In genomic region chr16:66986559-66986958, GRCh38 we compare ENCODE assay signal across 10 cellular contexts. TPM values are rescaled to one million over a fixed set of nuclear protein-coding genes. Genes with fewer than 3 reads are reported as not detected.
DNase-seq lines count a peak whose midpoint lies in the region; ATAC-seq, FAIRE-seq and TF ChIP-seq lines count a peak whose summit lies in the region.
"Had no signal": no experiment of that assay in that cellular context is flagged by ENCODE, and none has a peak within 500 bp of the region (broad histone marks: within the 10 kb centered on the region; RNA-seq: fewer than 3 reads in every experiment).

No MANE protein-coding gene starts in this region.

- TF ChIP-seq CTCF in K562 (IDR thresholded peaks at IDR 0.05 in 2 of 3, conservative IDR thresholded peaks at IDR 0.05 in 1 of 3; ENCODE audit: insufficient read depth in 2 of 3, low read depth in 1 of 3, low read length in 3 of 3), result no peak

- in situ Hi-C loops in K562 (cut with MboI), result no loop called here

- H3K9ac ChIP-seq in K562 (ENCODE audit: insufficient read depth in 1 of 2, low read depth in 2 of 2, low read length in 2 of 2), result no peak overlapping the region

- no peaks in the 10 kb centered on the region for H3K9me1 ChIP-seq in K562 (ENCODE audit: control insufficient read depth, insufficient read depth, low read length)

- no peaks in the 10 kb centered on the region for H3K4me1 ChIP-seq in K562 (replicated peaks in 1 of 2; ENCODE audit: control insufficient read depth in 2 of 2, insufficient read depth in 2 of 2, low read length in 2 of 2)
- H3K4me1 ChIP-seq: upper lobe of right lung had no signal

- BruUV-seq in K562 (replicated peaks; lab: Mats Ljungman, UMichigan), result no TSS peak

- no peak for TF ChIP-seq RAD21 in K562 (CRISPR knock-in tag; conservative IDR thresholded peaks at IDR 0.05 in 1 of 2, IDR thresholded peaks at IDR 0.05 in 1 of 2)

- DNase-seq in K562 (ENCODE audit: extremely low read depth in 1 of 4, low spot score in 3 of 4), result no peak
- DNase-seq in putamen (ENCODE audit: low spot score), result no peak
- DNase-seq: CD8-positive, alpha-beta T cell; GF-D8; NCI-H146; NCI-H69; small intestine; upper lobe of right lung had no signal

- no peak overlapping the region for H3K4me3 ChIP-seq in K562
- H3K4me3 ChIP-seq: upper lobe of right lung had no signal

- TF ChIP-seq EP300 in K562 (IDR thresholded peaks at IDR 0.05; ENCODE audit: low read length), result no peak

- H3K79me2 ChIP-seq in K562 (ENCODE audit: control insufficient read depth, insufficient read depth, low read length), result no peaks in the 10 kb centered on the region

- H3K36me3 ChIP-seq in K562 (ENCODE audit: control insufficient read depth, insufficient read depth, low read length), result no peaks in the 10 kb centered on the region
- H3K36me3 ChIP-seq: upper lobe of right lung had no signal

- no peak overlapping the region for H2AFZ ChIP-seq in K562 (ENCODE audit: low read depth, low read length)

- TF ChIP-seq POLR2A in K562 (conservative IDR thresholded peaks at IDR 0.05), result no peak

- no peak overlapping the region for H3K27ac ChIP-seq in K562 (ENCODE audit: extremely low read depth, low read depth, low read length)
- H3K27ac ChIP-seq: epithelial cell of prostate, upper lobe of right lung had no signal

- no peak for FAIRE-seq in K562 (lab: Jason Lieb, UNC)
- FAIRE-seq: small intestine had no signal

- H3K4me2 ChIP-seq in K562 (ENCODE audit: insufficient read depth, low read length), result no peak overlapping the region

- H3K9me3 ChIP-seq in K562 (replicated peaks; ENCODE audit: control insufficient read depth, insufficient read depth, low read depth, low read length), result no peaks in the 10 kb centered on the region
- H3K9me3 ChIP-seq: upper lobe of right lung had no signal

- H4K20me1 ChIP-seq in K562 (replicated peaks; ENCODE audit: control insufficient read depth, insufficient read depth, low read length), result no peaks in the 10 kb centered on the region

- POLR2A ChIA-PET in K562 (lab: Yijun Ruan, JAX), result no interaction called here

- CTCF ChIA-PET in K562 (lab: Yijun Ruan, JAX; ENCODE audit: low intra/inter-chr PET ratio), result no interaction called here

- no peak for ATAC-seq in K562
- ATAC-seq: CD8-positive, alpha-beta T cell; left ventricle myocardium superior; upper lobe of right lung had no signal

- intact Hi-C loops in K562 (cut with micrococcal nuclease), result no loop called here

- H3K27me3 ChIP-seq in K562 (ENCODE audit: control insufficient read depth in 2 of 2, insufficient read depth in 2 of 2, low read length in 2 of 2), result no peaks in the 10 kb centered on the region
- H3K27me3 ChIP-seq: upper lobe of right lung had no signal

- WGBS in K562 (ENCODE audit: insufficient coverage, low coverage, missing lambda C conversion rate), result 71% methylated on average over 6 of the region's 6 CpGs

RNA-seq across cellular contexts. Expression of gene CES4A, which starts 1.8 kb away (rescaled TPM):
- total RNA-seq in K562 (2011; cell fraction: chromatin; rRNA removed; ENCODE audit: low replicate concordance), result 0.58 and 1.8 TPM in 2 replicates
- 0.13 and 0.83 TPM in 2 replicates for total RNA-seq in K562 (2011; cell fraction: nucleolus; rRNA removed)
- total RNA-seq in K562 (2011; cell fraction: nucleoplasm; rRNA removed), result 0.61 and 1.7 TPM in 2 replicates
- total RNA-seq in K562 (2014; rRNA removed), result 0.09 TPM in 1 of 2 replicates, not detected in the other
- total RNA-seq in K562 (2014; rRNA removed; fragmentation: Illumina TruSeq; extraction: Trizol), result not detected in 2 replicates
- total RNA-seq in K562 (2015; rRNA removed; fragmentation: Illumina TruSeq; extraction: Trizol), result not detected in 2 replicates
- 0.20 TPM in 1 of 2 replicates, not detected in the other for total RNA-seq in K562 (2021)
- polyA plus RNA-seq in K562 (2011; rRNA removed), result 0.04 and 0.11 TPM in 2 replicates
- 0.12 TPM in 1 of 2 replicates, not detected in the other for polyA plus RNA-seq in K562 (2011; cell fraction: cytosol; rRNA removed)
- 0.22 and 0.54 TPM in 2 replicates for polyA plus RNA-seq in K562 (2011; cell fraction: nucleus; rRNA removed)
- polyA plus RNA-seq in K562 (2012), result 0.03 and 0.10 TPM in 2 replicates
- polyA plus RNA-seq in K562 (2014; fragmentation: Illumina TruSeq; extraction: Trizol), result not detected in 2 replicates
- under 1 TPM in 1 of 2 experiments, not detected in 1; 0.13 TPM for polyA plus RNA-seq in K562 (2014; fragmentation: Nextera tagmentation; extraction: Ambion mirVana)
- not detected in 2 replicates for polyA plus RNA-seq in K562 (2014; rRNA removed)
- not detected in 2 replicates for polyA minus RNA-seq in K562 (2011; rRNA and poly(A)+ RNA removed)
- polyA minus RNA-seq in K562 (2011; cell fraction: cytosol; rRNA and poly(A)+ RNA removed), result not detected in 2 replicates
- not detected in 2 replicates for polyA minus RNA-seq in K562 (2011; cell fraction: nucleus; rRNA and poly(A)+ RNA removed)

RNA-seq across cellular contexts. Expression of gene CES3, which starts 25.5 kb away (rescaled TPM):
- 3.7 and 10.0 TPM in 2 replicates for total RNA-seq in K562 (2011; cell fraction: chromatin; rRNA removed; ENCODE audit: low replicate concordance)
- total RNA-seq in K562 (2011; cell fraction: nucleolus; rRNA removed), result 6.3 and 12.5 TPM in 2 replicates
- 4.3 and 6.3 TPM in 2 replicates for total RNA-seq in K562 (2011; cell fraction: nucleoplasm; rRNA removed)
- total RNA-seq in K562 (2014; rRNA removed) (0.68 and 2.0 TPM in 2 replicates), K562 (2014; rRNA removed; fragmentation: Illumina TruSeq; extraction: Trizol) (0.61 and 0.65 TPM in 2 replicates), K562 (2015; rRNA removed; fragmentation: Illumina TruSeq; extraction: Trizol) (1.0 and 1.7 TPM in 2 replicates), K562 (2021) (2.2 and 2.8 TPM in 2 replicates)
- polyA plus RNA-seq in K562 (2011; rRNA removed) (0.60 and 4.4 TPM in 2 replicates), K562 (2014; fragmentation: Illumina TruSeq; extraction: Trizol) (0.98 and 1.2 TPM in 2 replicates), K562 (2014; fragmentation: Nextera tagmentation; extraction: Ambion mirVana) (under 1 TPM; 0.06 TPM), K562 (2014; rRNA removed) (1.3 and 3.1 TPM in 2 replicates)
- polyA plus RNA-seq in K562 (2011; cell fraction: cytosol; rRNA removed), result 0.57 and 2.3 TPM in 2 replicates
- polyA plus RNA-seq in K562 (2011; cell fraction: nucleus; rRNA removed), result 8.2 and 24.8 TPM in 2 replicates
- polyA plus RNA-seq in K562 (2012), result 1.2 and 3.3 TPM in 2 replicates
- polyA minus RNA-seq in K562 (2011; rRNA and poly(A)+ RNA removed), result 1.1 and 2.1 TPM in 2 replicates
- polyA minus RNA-seq in K562 (2011; cell fraction: cytosol; rRNA and poly(A)+ RNA removed), result 2.2 TPM in 1 of 2 replicates, not detected in the other
- 3.6 and 18.4 TPM in 2 replicates for polyA minus RNA-seq in K562 (2011; cell fraction: nucleus; rRNA and poly(A)+ RNA removed)

RNA-seq across cellular contexts. Expression of gene CBFB, which starts 42.4 kb away (rescaled TPM):
- total RNA-seq in K562 (2011; cell fraction: chromatin; rRNA removed; ENCODE audit: low replicate concordance), result 33.0 and 62.9 TPM in 2 replicates
- 18.7 and 27.0 TPM in 2 replicates for total RNA-seq in K562 (2011; cell fraction: nucleolus; rRNA removed)
- 39.3 and 60.0 TPM in 2 replicates for total RNA-seq in K562 (2011; cell fraction: nucleoplasm; rRNA removed)
- total RNA-seq in K562 (2014; rRNA removed) (96.0 and 112 TPM in 2 replicates), K562 (2014; rRNA removed; fragmentation: Illumina TruSeq; extraction: Trizol) (66.5 and 77.2 TPM in 2 replicates), K562 (2015; rRNA removed; fragmentation: Illumina TruSeq; extraction: Trizol) (82.4 and 82.7 TPM in 2 replicates), K562 (2021) (78.4 and 79.1 TPM in 2 replicates)
- polyA plus RNA-seq in K562 (2011; rRNA removed) (39.5 and 51.6 TPM in 2 replicates), K562 (2014; fragmentation: Illumina TruSeq; extraction: Trizol) (63.9 and 69.6 TPM in 2 replicates), K562 (2014; fragmentation: Nextera tagmentation; extraction: Ambion mirVana) (10 to 100 TPM; 22.0 to 40.7 TPM), K562 (2014; rRNA removed) (43.2 and 63.6 TPM in 2 replicates)
- polyA plus RNA-seq in K562 (2011; cell fraction: cytosol; rRNA removed), result 13.4 and 25.1 TPM in 2 replicates
- polyA plus RNA-seq in K562 (2011; cell fraction: nucleus; rRNA removed), result 11.6 and 16.0 TPM in 2 replicates
- 45.5 and 88.1 TPM in 2 replicates for polyA plus RNA-seq in K562 (2012)
- 128 and 129 TPM in 2 replicates for polyA minus RNA-seq in K562 (2011; rRNA and poly(A)+ RNA removed)
- 49.1 and 63.1 TPM in 2 replicates for polyA minus RNA-seq in K562 (2011; cell fraction: cytosol; rRNA and poly(A)+ RNA removed)
- 13.6 and 20.1 TPM in 2 replicates for polyA minus RNA-seq in K562 (2011; cell fraction: nucleus; rRNA and poly(A)+ RNA removed)

RNA-seq across cellular contexts. Expression of gene CES2, which starts 51.2 kb away (rescaled TPM):
- total RNA-seq in K562 (2011; cell fraction: chromatin; rRNA removed; ENCODE audit: low replicate concordance), result 47.2 and 114 TPM in 2 replicates
- total RNA-seq in K562 (2011; cell fraction: nucleolus; rRNA removed), result 82.2 and 90.6 TPM in 2 replicates
- total RNA-seq in K562 (2011; cell fraction: nucleoplasm; rRNA removed), result 50.4 and 59.2 TPM in 2 replicates
- total RNA-seq in K562 (2014; rRNA removed) (35.0 and 38.1 TPM in 2 replicates), K562 (2014; rRNA removed; fragmentation: Illumina TruSeq; extraction: Trizol) (15.2 and 16.8 TPM in 2 replicates), K562 (2015; rRNA removed; fragmentation: Illumina TruSeq; extraction: Trizol) (23.6 and 24.4 TPM in 2 replicates), K562 (2021) (33.5 and 37.9 TPM in 2 replicates)
- polyA plus RNA-seq in K562 (2011; rRNA removed) (14.0 and 14.1 TPM in 2 replicates), K562 (2014; fragmentation: Illumina TruSeq; extraction: Trizol) (24.9 and 28.4 TPM in 2 replicates), K562 (2014; fragmentation: Nextera tagmentation; extraction: Ambion mirVana) (1 to 10 TPM; 2.2 to 2.4 TPM), K562 (2014; rRNA removed) (27.7 and 28.3 TPM in 2 replicates)
- 14.0 and 32.8 TPM in 2 replicates for polyA plus RNA-seq in K562 (2011; cell fraction: cytosol; rRNA removed)
- polyA plus RNA-seq in K562 (2011; cell fraction: nucleus; rRNA removed), result 17.8 and 25.2 TPM in 2 replicates
- 22.3 and 36.1 TPM in 2 replicates for polyA plus RNA-seq in K562 (2012)
- 11.9 and 18.9 TPM in 2 replicates for polyA minus RNA-seq in K562 (2011; rRNA and poly(A)+ RNA removed)
- 22.0 and 22.2 TPM in 2 replicates for polyA minus RNA-seq in K562 (2011; cell fraction: cytosol; rRNA and poly(A)+ RNA removed)
- 44.2 and 45.3 TPM in 2 replicates for polyA minus RNA-seq in K562 (2011; cell fraction: nucleus; rRNA and poly(A)+ RNA removed)

RNA-seq across cellular contexts. Expression of gene CIAO2B, which starts 52.4 kb away (rescaled TPM):
- 10.4 and 40.1 TPM in 2 replicates for total RNA-seq in K562 (2011; cell fraction: chromatin; rRNA removed; ENCODE audit: low replicate concordance)
- 65.7 and 75.7 TPM in 2 replicates for total RNA-seq in K562 (2011; cell fraction: nucleolus; rRNA removed)
- 39.2 and 45.6 TPM in 2 replicates for total RNA-seq in K562 (2011; cell fraction: nucleoplasm; rRNA removed)
- total RNA-seq in K562 (2014; rRNA removed), result 147 and 189 TPM in 2 replicates
- total RNA-seq in K562 (2014; rRNA removed; fragmentation: Illumina TruSeq; extraction: Trizol), result 57.6 and 86.8 TPM in 2 replicates
- total RNA-seq in K562 (2015; rRNA removed; fragmentation: Illumina TruSeq; extraction: Trizol), result 104 and 111 TPM in 2 replicates
- 99.4 and 104 TPM in 2 replicates for total RNA-seq in K562 (2021)
- polyA plus RNA-seq in K562 (2011; rRNA removed), result 146 and 161 TPM in 2 replicates
- polyA plus RNA-seq in K562 (2011; cell fraction: cytosol; rRNA removed), result 295 and 471 TPM in 2 replicates
- 117 and 133 TPM in 2 replicates for polyA plus RNA-seq in K562 (2011; cell fraction: nucleus; rRNA removed)
- polyA plus RNA-seq in K562 (2012), result 198 and 206 TPM in 2 replicates
- polyA plus RNA-seq in K562 (2014; fragmentation: Illumina TruSeq; extraction: Trizol), result 113 and 154 TPM in 2 replicates
- polyA plus RNA-seq in K562 (2014; fragmentation: Nextera tagmentation; extraction: Ambion mirVana), result 100 to 1,000 TPM; 104 to 122 TPM
- 182 and 250 TPM in 2 replicates for polyA plus RNA-seq in K562 (2014; rRNA removed)
- 67.2 and 95.6 TPM in 2 replicates for polyA minus RNA-seq in K562 (2011; rRNA and poly(A)+ RNA removed)
- 68.9 and 80.4 TPM in 2 replicates for polyA minus RNA-seq in K562 (2011; cell fraction: cytosol; rRNA and poly(A)+ RNA removed)
- 16.6 and 19.4 TPM in 2 replicates for polyA minus RNA-seq in K562 (2011; cell fraction: nucleus; rRNA and poly(A)+ RNA removed)
